In the genomic region with DNA sequence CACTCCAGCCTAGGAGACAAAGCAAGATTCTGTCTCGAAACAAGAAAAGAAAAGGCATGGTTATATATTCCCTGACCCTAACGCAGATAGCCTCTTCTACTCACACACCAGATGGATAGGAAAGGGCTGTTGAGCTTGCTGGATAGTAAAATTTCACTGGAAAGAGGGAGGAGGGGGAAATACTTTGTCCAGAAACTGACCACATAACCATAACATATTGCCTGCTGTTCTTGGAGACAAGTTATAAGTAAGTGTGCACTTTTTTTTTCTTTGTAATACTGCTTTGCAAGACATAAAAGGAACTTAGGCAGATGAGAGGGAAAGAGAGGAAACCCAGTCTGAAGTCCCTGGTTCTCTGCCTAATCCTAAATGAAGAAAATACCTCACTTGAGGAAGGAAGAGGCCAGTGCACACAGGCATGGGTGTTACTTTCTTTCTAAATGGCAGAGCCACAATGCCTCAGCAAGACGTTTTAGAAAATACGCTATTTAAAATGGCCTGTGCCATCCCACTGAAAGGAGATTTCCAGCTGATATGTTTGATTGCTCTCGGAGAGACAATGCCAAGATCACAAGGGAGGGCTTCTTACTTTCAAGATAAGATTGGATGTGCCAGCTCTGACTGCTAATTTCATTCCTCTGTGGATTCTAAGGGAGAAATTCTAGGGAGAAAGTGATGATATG, we compare ENCODE assay signal across 15 cellular contexts.
DNase-seq lines count a peak whose midpoint lies in the region; ATAC-seq and TF ChIP-seq lines count a peak whose summit lies in the region.
"Had no signal": no experiment of that assay in that cellular context is flagged by ENCODE, and none has a peak within 500 bp of the region (broad histone marks: within the 10 kb centered on the region; RNA-seq: fewer than 3 reads in every experiment).

No MANE protein-coding gene starts in this region.

- H3K4me1 Mint-ChIP-seq in endodermal cell (peaks cover 10% of the 10 kb centered on the region), type B pancreatic cell (ENCODE audit: unreplicated experiment) (no peaks in the 10 kb centered on the region)

- H3K27ac ChIP-seq in HUES48 (ENCODE audit: low read depth, low read length): peak overlapping the region; percentile 14
- peak overlapping the region; percentile 35 for H3K27ac ChIP-seq in VCaP
- peak overlapping the region; percentile 80 for H3K27ac ChIP-seq in endodermal cell (ENCODE audit: low read depth, low read length)
- no peak overlapping the region for H3K27ac ChIP-seq in heart left ventricle
- H3K27ac ChIP-seq: BLaER1, RWPE1, SJSA1 had no signal

- TF ChIP-seq CTCF in VCaP (conservative IDR thresholded peaks at IDR 0.05) (no peak), endodermal cell (conservative IDR thresholded peaks at IDR 0.05) (no peak), type B pancreatic cell (conservative IDR thresholded peaks at IDR 0.05) (no peak), heart left ventricle (IDR thresholded peaks at IDR 0.05) (no peak)

- H3K27me3 ChIP-seq in HUES48 (ENCODE audit: control insufficient read depth, insufficient read depth, low read length) (no peaks in the 10 kb centered on the region), endodermal cell (ENCODE audit: control insufficient read depth, insufficient read depth, low read length, poor library complexity, severe bottlenecking) (peaks cover 7% of the 10 kb centered on the region), heart left ventricle (no peaks in the 10 kb centered on the region)
- H3K27me3 ChIP-seq: BLaER1, SJSA1 had no signal

- peaks cover 7% of the 10 kb centered on the region for H3K9me3 Mint-ChIP-seq in endodermal cell
- no peaks in the 10 kb centered on the region for H3K9me3 Mint-ChIP-seq in type B pancreatic cell

- no peaks in the 10 kb centered on the region for H3K27me3 Mint-ChIP-seq in endodermal cell (ENCODE audit: insufficient read depth)
- no peaks in the 10 kb centered on the region for H3K27me3 Mint-ChIP-seq in type B pancreatic cell
- H3K27me3 Mint-ChIP-seq: IgD-negative memory B cell had no signal

- H3K4me1 ChIP-seq in HUES48 (ENCODE audit: control insufficient read depth, insufficient read depth, low read length): no peaks in the 10 kb centered on the region
- peaks cover 4% of the 10 kb centered on the region for H3K4me1 ChIP-seq in endodermal cell (ENCODE audit: control insufficient read depth, insufficient read depth, low read length)
- H3K4me1 ChIP-seq in heart left ventricle: no peaks in the 10 kb centered on the region
- H3K4me1 ChIP-seq: BLaER1 had no signal

- intact Hi-C loops in left colon (cut with DNase I, micrococcal nuclease) (no loop called here), heart left ventricle (cut with DNase I) (no loop called here)

- WGBS in endodermal cell (ENCODE audit: insufficient coverage in 1 of 2, insufficient read length in 1 of 2), 2 experiments: 43 to 60% methylated on average over 3 of the region's 5 CpGs
- 53 to 63% (median 61%) methylated on average over 5 of the region's 5 CpGs for WGBS in heart left ventricle, 4 donors

- peaks cover 30% of the 10 kb centered on the region for H3K36me3 ChIP-seq in HUES48 (ENCODE audit: control insufficient read depth, insufficient read depth, low read length)
- H3K36me3 ChIP-seq in endodermal cell (ENCODE audit: control insufficient read depth, insufficient read depth, low read length): peaks cover 14% of the 10 kb centered on the region
- peaks cover 0 to 5% (median 0%) of the 10 kb centered on the region in 9 donors for H3K36me3 ChIP-seq in heart left ventricle
- H3K36me3 ChIP-seq: HAP-1 had no signal

- H3K4me3 Mint-ChIP-seq in endodermal cell: no peak overlapping the region
- no peak overlapping the region for H3K4me3 Mint-ChIP-seq in type B pancreatic cell
- H3K4me3 Mint-ChIP-seq: IgD-negative memory B cell had no signal

- H3K9ac ChIP-seq in HUES48 (ENCODE audit: low read depth, low read length): no peak overlapping the region
- no peak overlapping the region for H3K9ac ChIP-seq in endodermal cell (ENCODE audit: extremely low read depth, low read length, poor library complexity, severe bottlenecking)
- H3K9ac ChIP-seq: BLaER1 had no signal

- H3K27ac Mint-ChIP-seq in endodermal cell: no peak overlapping the region
- H3K27ac Mint-ChIP-seq in type B pancreatic cell: peak overlapping the region; percentile 56
- H3K27ac Mint-ChIP-seq: IgD-negative memory B cell had no signal

- no peak for DNase-seq in endodermal cell
- DNase-seq in type B pancreatic cell (ENCODE audit: extremely low spot score, unreplicated experiment): no peak
- DNase-seq in left colon: no peak
- no peak for DNase-seq in heart left ventricle
- DNase-seq: DMS153, EL, NCI-H1417 treated with DMSO at 0.1 percent for 48 hours had no signal

- TF ChIP-seq POLR2A in heart left ventricle (IDR thresholded peaks at IDR 0.05): no peak

- no peak for ATAC-seq in left colon
- ATAC-seq in heart left ventricle: no peak
- ATAC-seq in GM19324 (IDR thresholded peaks at IDR 0.05; ENCODE audit: low FRiP score, unreplicated experiment): no peak

- H3K36me3 Mint-ChIP-seq in endodermal cell (ENCODE audit: low read depth) (peaks cover 19% of the 10 kb centered on the region), type B pancreatic cell (peaks cover 18% of the 10 kb centered on the region)
- H3K36me3 Mint-ChIP-seq: IgD-negative memory B cell had no signal

- H3K4me3 ChIP-seq in HUES48 (ENCODE audit: low read depth, low read length): no peak overlapping the region
- H3K4me3 ChIP-seq in endodermal cell (ENCODE audit: low read length): no peak overlapping the region
- H3K4me3 ChIP-seq in heart left ventricle: no peak overlapping the region
- H3K4me3 ChIP-seq: BLaER1, HAP-1, SJSA1 had no signal

- no peaks in the 10 kb centered on the region for H3K9me3 ChIP-seq in HUES48 (ENCODE audit: control insufficient read depth, insufficient read depth, low read length)
- no peaks in the 10 kb centered on the region for H3K9me3 ChIP-seq in endodermal cell (ENCODE audit: control insufficient read depth, low read length)
- H3K9me3 ChIP-seq in heart left ventricle: no peaks in the 10 kb centered on the region
- H3K9me3 ChIP-seq: BLaER1, SJSA1 had no signal

Comparison
In these comparisons a context has a peak if more than half of its experiments do, and no peak if none do; other contexts are left out.
1. H3K27ac ChIP-seq: peak in HUES48 (single experiment), VCaP (single experiment) and endodermal cell (single experiment); none in heart left ventricle (0 of 12).